ENCODE assay signal across 29 cellular contexts in the genomic region with DNA sequence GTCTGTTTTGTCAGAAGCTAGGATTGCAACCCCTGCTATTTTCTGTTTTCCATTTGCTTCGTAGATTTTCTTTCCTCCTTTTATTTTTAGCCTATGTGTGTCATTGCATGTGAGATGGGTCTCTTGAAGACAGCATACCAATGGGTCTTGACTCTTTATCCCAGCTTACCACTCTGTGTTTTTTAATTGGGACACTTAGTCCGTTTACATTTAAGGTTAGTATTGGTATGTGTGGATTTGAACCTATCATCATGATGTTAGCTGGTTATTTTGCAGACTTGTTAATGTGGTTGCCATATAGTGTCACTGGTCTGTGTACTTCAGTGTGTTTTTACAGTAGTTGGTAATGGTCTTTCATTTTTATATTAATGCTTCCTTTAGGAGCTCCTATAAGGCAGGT.
DNase-seq lines count a peak whose midpoint lies in the region; TF ChIP-seq lines count a peak whose summit lies in the region.
"Had no signal": no experiment of that assay in that cellular context is flagged by ENCODE, and none has a peak within 500 bp of the region (broad histone marks: within the 10 kb centered on the region; RNA-seq: fewer than 3 reads in every experiment).

No MANE protein-coding gene starts in this region.

- no peaks in the 10 kb centered on the region for H3K4me1 ChIP-seq in HEK293 (ENCODE audit: control insufficient read depth, insufficient read depth, low read length)
- no peaks in the 10 kb centered on the region for H3K4me1 ChIP-seq in uterus
- H3K4me1 ChIP-seq: A549; BE2C; BLaER1; BLaER1 treated with 17β-estradiol and CSF1 and Interleukin-3, amounts not matched to agents 10 nM and 100 nM; Caco-2 had no signal

- TF ChIP-seq POLR2A in uterus (IDR thresholded peaks at IDR 0.05), result no peak

- intact Hi-C loops in uterus (cut with DNase I; ENCODE audit: low total_unique reads), result no loop called here

- peaks cover 0 to 14% of the 10 kb centered on the region in 2 experiments; a peak in 2 of 3 replicates for H3K36me3 ChIP-seq in HEK293 (ENCODE audit: control insufficient read depth in 2 of 2, insufficient read depth in 1 of 2, low read length in 2 of 2)
- H3K36me3 ChIP-seq in uterus, result no peaks in the 10 kb centered on the region
- H3K36me3 ChIP-seq: BE2C; BLaER1; BLaER1 treated with 17β-estradiol and CSF1 and Interleukin-3, amounts not matched to agents 10 nM and 100 nM had no signal

- H3K4me3 ChIP-seq in HEK293 (ENCODE audit: low read depth, low read length) (no peak overlapping the region), uterus (no peak overlapping the region)
- H3K4me3 ChIP-seq: A549; BLaER1; BLaER1 treated with 17β-estradiol and CSF1 and Interleukin-3, amounts not matched to agents 10 nM and 100 nM had no signal

- CTCF ChIA-PET in HEK293 (lab: Yijun Ruan, JAX), result interaction anchor here (1.1 kb wide), 1 partner anchor 11 kb away, joined by 6 read pairs; no protein-coding TSS in a partner anchor

- no peak overlapping the region for H3K27ac ChIP-seq in HEK293 (ENCODE audit: extremely low read depth, low read depth, low read length)
- H3K27ac ChIP-seq in uterus, result no peak overlapping the region
- H3K27ac ChIP-seq: 22Rv1; A549; BLaER1; BLaER1 treated with 17β-estradiol and CSF1 and Interleukin-3, amounts not matched to agents 10 nM and 100 nM; C4-2B had no signal

- no peaks in the 10 kb centered on the region for H3K27me3 ChIP-seq in uterus
- H3K27me3 ChIP-seq: BE2C; BLaER1; BLaER1 treated with 17β-estradiol and CSF1 and Interleukin-3, amounts not matched to agents 10 nM and 100 nM had no signal

- POLR2A ChIA-PET in HEK293 (lab: Yijun Ruan, JAX), result no interaction called here

- H3K9me3 ChIP-seq in HEK293 (ENCODE audit: control insufficient read depth, insufficient read depth, low read depth, low read length) (no peaks in the 10 kb centered on the region), uterus (no peaks in the 10 kb centered on the region)
- H3K9me3 ChIP-seq: BE2C had no signal

- peak; percentile 3 for DNase-seq in amniotic epithelial cell (ENCODE audit: low read depth)
- no peak for DNase-seq in uterus
- no peak for DNase-seq in activated naive CD4-positive, alpha-beta T cell treated with Interleukin-2 at 50 U/mL for 16 hours
- DNase-seq: 8988T; ACHN; AML-193; BE2C; C1 segment of cervical spinal cord; Caco-2; Calu3; CD4-positive, alpha-beta memory T cell; CD4-positive, alpha-beta T cell; CD4-positive, CD25-positive, alpha-beta regulatory T cell; CD8-positive, alpha-beta memory T cell; CD8-positive, alpha-beta T cell; COR-L47; DMS 273 treated with DMSO at 0.1 percent for 48 hours; DMS153; DMS53; DMS79; DMS79 treated with DMSO at 0.1 percent for 48 hours; DND-41; EL had no signal

- TF ChIP-seq CTCF in HEK293 (tag by site-specific recombination; IDR thresholded peaks at IDR 0.05), result no peak
- no peak for TF ChIP-seq CTCF in uterus (IDR thresholded peaks at IDR 0.05)

TF ChIP-seq in HEK293, 187 proteins besides CTCF, POLR2A, EP300 and RAD21:
- TF ChIP-seq ZNF558 (tag by site-specific recombination; IDR thresholded peaks at IDR 0.05) (peak; percentile 88), ZNF529 (tag by site-specific recombination; IDR thresholded peaks at IDR 0.05; ENCODE audit: insufficient replicate concordance) (peak; percentile 91), SETDB1 (IDR thresholded peaks at IDR 0.05; ENCODE audit: insufficient read length, low read length) (peak; percentile 68), HOXC10 (CRISPR knock-in tag; IDR thresholded peaks at IDR 0.05) (no peak)
